ENCODE assay signal across 11 cellular contexts in the genomic region with DNA sequence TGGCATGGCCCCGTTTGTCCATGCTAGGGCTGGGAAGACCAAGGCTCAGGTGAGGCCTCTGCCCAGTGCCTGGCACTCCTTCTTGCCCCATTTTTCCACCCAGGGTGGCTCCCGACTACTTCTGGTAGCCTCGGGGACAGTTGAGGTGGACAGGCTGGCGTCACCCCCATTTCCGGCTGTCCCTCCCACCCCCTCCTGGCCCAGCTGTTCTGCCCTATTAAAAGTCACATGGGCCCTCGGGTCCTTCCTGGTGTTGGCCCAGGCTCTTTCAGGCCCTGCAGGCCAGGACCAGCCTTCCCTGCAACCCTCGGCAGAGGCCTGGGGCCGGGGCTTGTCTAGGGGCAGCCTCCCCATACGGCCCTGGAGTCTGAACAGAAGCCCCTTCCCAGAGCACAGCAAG. TPM values are rescaled to one million over a fixed set of nuclear protein-coding genes. Genes with fewer than 3 reads are reported as not detected.
DNase-seq lines count a peak whose midpoint lies in the region; TF ChIP-seq lines count a peak whose summit lies in the region.
"Had no signal": no experiment of that assay in that cellular context is flagged by ENCODE, and none has a peak within 500 bp of the region (broad histone marks: within the 10 kb centered on the region; RNA-seq: fewer than 3 reads in every experiment).

No MANE protein-coding gene starts in this region.

- H3K4me1 ChIP-seq in ACC112 (ENCODE audit: control insufficient read depth, insufficient read depth, low read length, unreplicated experiment) = peaks cover 54% of the 10 kb centered on the region
- H3K4me1 ChIP-seq in Loucy (ENCODE audit: insufficient read depth, low read length, poor library complexity, severe bottlenecking) = peaks cover 60% of the 10 kb centered on the region
- peaks cover 100% of the 10 kb centered on the region in 4 donors for H3K4me1 ChIP-seq in esophagus muscularis mucosa
- peaks cover 61% of the 10 kb centered on the region for H3K4me1 ChIP-seq in prostate gland (replicated peaks)
- H3K4me1 ChIP-seq in PC-9 (replicated peaks; ENCODE audit: insufficient read depth) = 0 out of 2 replicates have a peak, but pooled peaks cover 7% of the 10 kb centered on the region
- H3K4me1 ChIP-seq in smooth muscle cell (ENCODE audit: low read depth) = no peaks in the 10 kb centered on the region

- TF ChIP-seq POLR2A in esophagus muscularis mucosa (IDR thresholded peaks at IDR 0.05; ENCODE audit: low read depth) (no peak), prostate gland (IDR thresholded peaks at IDR 0.05) (no peak)

- POLR2A ChIA-PET in PC-9 (lab: Charles Lee; ENCODE audit: unreplicated experiment) = no interaction called here

- 41% methylated on average over 9 of the region's 9 CpGs for WGBS in esophagus muscularis mucosa
- WGBS in prostate gland = 28% methylated on average over 9 of the region's 9 CpGs
- 88% methylated on average over 9 of the region's 9 CpGs for WGBS in smooth muscle cell (ENCODE audit: low lambda C conversion rate)

- H3F3A ChIP-seq in Loucy (ENCODE audit: low read depth) (no peaks in the 10 kb centered on the region), PC-9 (ENCODE audit: insufficient read depth, low read depth) (no peaks in the 10 kb centered on the region), smooth muscle cell (ENCODE audit: low read depth) (no peaks in the 10 kb centered on the region)

- TF ChIP-seq CTCF in Loucy (conservative IDR thresholded peaks at IDR 0.05; ENCODE audit: low read length) (no peak), esophagus muscularis mucosa (IDR thresholded peaks at IDR 0.05) (no peak), prostate gland (IDR thresholded peaks at IDR 0.05) (no peak), PC-9 (conservative IDR thresholded peaks at IDR 0.05) (no peak), smooth muscle cell (IDR thresholded peaks at IDR 0.05; ENCODE audit: borderline replicate concordance, insufficient read depth, poor library complexity, severe bottlenecking) (no peak)

- peaks cover 94% of the 10 kb centered on the region for H3K79me2 ChIP-seq in ACC112 (ENCODE audit: control insufficient read depth, insufficient read depth, low read length, unreplicated experiment)
- H3K79me2 ChIP-seq in Loucy (ENCODE audit: insufficient read depth, low read length) = peaks cover 93% of the 10 kb centered on the region
- peaks cover 36% of the 10 kb centered on the region for H3K79me2 ChIP-seq in PC-9 (ENCODE audit: low read depth)
- H3K79me2 ChIP-seq in smooth muscle cell (ENCODE audit: low read depth) = peaks cover 91% of the 10 kb centered on the region

- peak overlapping the region; percentile 60 for H3K27ac ChIP-seq in ACC112 (ENCODE audit: low read depth, low read length)
- H3K27ac ChIP-seq in esophagus muscularis mucosa (replicated peaks in 1 of 4) = peak overlapping the region; percentile 98 to 100 (median 100)
- H3K27ac ChIP-seq in prostate gland = peak overlapping the region; percentile 46 to 71
- H3K27ac ChIP-seq in PC-9 = no peak overlapping the region
- H3K27ac ChIP-seq in smooth muscle cell (ENCODE audit: low read depth) = no peak overlapping the region

- H2AFZ ChIP-seq in ACC112 (ENCODE audit: low read length, unreplicated experiment) = no peak overlapping the region
- H2AFZ ChIP-seq in Loucy (ENCODE audit: low read length) = no peak overlapping the region
- no peak overlapping the region for H2AFZ ChIP-seq in PC-9
- no peak overlapping the region for H2AFZ ChIP-seq in smooth muscle cell (ENCODE audit: low read depth)

- H3K36me3 ChIP-seq in ACC112 (ENCODE audit: insufficient read depth, low read length) (peaks cover 2% of the 10 kb centered on the region; the same call in 1 of the 2 replicates), Loucy (ENCODE audit: insufficient read depth, low read length) (peaks cover 18% of the 10 kb centered on the region; the same call in 1 of the 2 replicates), esophagus muscularis mucosa (peaks cover 0 to 43% (median 16%) of the 10 kb centered on the region in 4 donors), prostate gland (no peaks in the 10 kb centered on the region), PC-9 (ENCODE audit: low read depth) (no peaks in the 10 kb centered on the region), smooth muscle cell (ENCODE audit: low read depth) (no peaks in the 10 kb centered on the region)

- H3K4me2 ChIP-seq in Loucy (ENCODE audit: low read depth, low read length, poor library complexity, severe bottlenecking) = peak overlapping the region; percentile 45
- H3K4me2 ChIP-seq in PC-9 = no peak overlapping the region
- no peak overlapping the region for H3K4me2 ChIP-seq in smooth muscle cell

- no peak overlapping the region for H3K4me3 ChIP-seq in ACC112 (ENCODE audit: low read depth, low read length)
- H3K4me3 ChIP-seq in Loucy (ENCODE audit: low read length, poor library complexity, severe bottlenecking) = peak overlapping the region; percentile 46
- H3K4me3 ChIP-seq in esophagus muscularis mucosa = peak overlapping the region in 1 of 4 donors; percentile 13
- no peak overlapping the region for H3K4me3 ChIP-seq in prostate gland
- no peak overlapping the region for H3K4me3 ChIP-seq in PC-9
- H3K4me3 ChIP-seq in smooth muscle cell = no peak overlapping the region

- H3K27me3 ChIP-seq in ACC112 (ENCODE audit: insufficient read depth, low read length) = no peaks in the 10 kb centered on the region
- no peaks in the 10 kb centered on the region for H3K27me3 ChIP-seq in Loucy (ENCODE audit: insufficient read depth, low read length, poor library complexity, severe bottlenecking)
- H3K27me3 ChIP-seq in esophagus muscularis mucosa = no peaks in the 10 kb centered on the region
- H3K27me3 ChIP-seq in prostate gland (replicated peaks; ENCODE audit: insufficient read depth) = no peaks in the 10 kb centered on the region
- H3K27me3 ChIP-seq in PC-9 (ENCODE audit: insufficient read depth, low read depth) = no peaks in the 10 kb centered on the region
- no peaks in the 10 kb centered on the region for H3K27me3 ChIP-seq in smooth muscle cell (ENCODE audit: low read depth)

- BruUV-seq in PC-9 (replicated peaks; lab: Mats Ljungman, UMichigan) = no TSS peak

- H3K9ac ChIP-seq in Loucy (ENCODE audit: low read depth, low read length, poor library complexity, severe bottlenecking) (peak overlapping the region; percentile 62), smooth muscle cell (ENCODE audit: low read depth) (no peak overlapping the region)

- CTCF ChIA-PET in PC-9 (lab: Charles Lee) = no interaction called here

- H3K9me3 ChIP-seq in Loucy (ENCODE audit: insufficient read depth, low read depth, low read length) = no peaks in the 10 kb centered on the region
- H3K9me3 ChIP-seq in esophagus muscularis mucosa = no peaks in the 10 kb centered on the region
- H3K9me3 ChIP-seq in prostate gland = no peaks in the 10 kb centered on the region
- no peaks in the 10 kb centered on the region for H3K9me3 ChIP-seq in PC-9 (ENCODE audit: insufficient read depth, low read depth)
- no peaks in the 10 kb centered on the region for H3K9me3 ChIP-seq in smooth muscle cell (replicated peaks; ENCODE audit: low read depth)

- no peak for TF ChIP-seq EP300 in esophagus muscularis mucosa (IDR thresholded peaks at IDR 0.05)

- DNase-seq in esophagus muscularis mucosa (ENCODE audit: extremely low spot score) (no peak), prostate gland (ENCODE audit: low spot score) (no peak), PC-9 (no peak), smooth muscle cell (lab: John Stamatoyannopoulos, UW; ENCODE audit: unreplicated experiment) (no peak)
- DNase-seq in stimulated activated naive CD4-positive, alpha-beta T cell treated with Interleukin-2 at 50 U/mL for 16 hours (lab: John Stamatoyannopoulos, UW) = no peak
- DNase-seq in activated CD8-positive, alpha-beta memory T cell treated with anti-CD3 and anti-CD28 coated beads, Interleukin-2, amount 50 U/mL, for 4 hours = no peak
- DNase-seq: activated gamma-delta T cell, NCI-H187 treated with DMSO at 0.1 percent for 48 hours, OCI-M1 had no signal

- intact Hi-C loops in esophagus muscularis mucosa (cut with DNase I) = no loop called here
- intact Hi-C loops in prostate gland (cut with DNase I) = no loop called here
- intact Hi-C loops in PC-9 (cut with micrococcal nuclease; ENCODE audit: unreplicated experiment) = no loop called here

- H3K9me2 ChIP-seq in Loucy (replicated peaks; ENCODE audit: low read depth, low read length) = no peaks in the 10 kb centered on the region
- no peaks in the 10 kb centered on the region for H3K9me2 ChIP-seq in PC-9 (ENCODE audit: insufficient read depth)

- H4K20me1 ChIP-seq in Loucy (ENCODE audit: insufficient read depth, low read length, poor library complexity, severe bottlenecking) (peaks cover 89% of the 10 kb centered on the region), PC-9 (ENCODE audit: insufficient read depth) (peaks cover 28% of the 10 kb centered on the region), smooth muscle cell (ENCODE audit: low read depth) (peaks cover 98% of the 10 kb centered on the region)

RNA-seq across cellular contexts. Expression of a gene that starts 9.5 kb away (rescaled TPM):
- total RNA-seq in esophagus muscularis mucosa = 100 to 1,000 TPM; 498 to 652 (median 582) TPM
- 100 to 1,000 TPM; 472 to 927 TPM for total RNA-seq in prostate gland
- 180 and 231 TPM in 2 replicates for total RNA-seq in PC-9 (2021)
- total RNA-seq in smooth muscle cell = 191 and 219 TPM in 2 replicates
- polyA plus RNA-seq in smooth muscle cell = 519 and 543 TPM in 2 replicates

RNA-seq across cellular contexts. Expression of a gene that starts 14.0 kb away (rescaled TPM):
- total RNA-seq in esophagus muscularis mucosa (10 to 100 TPM; 46.9 to 76.9 (median 70.6) TPM), prostate gland (10 to 100 TPM; 40.4 to 71.1 TPM), PC-9 (2021) (35.6 and 49.3 TPM in 2 replicates), smooth muscle cell (27.7 and 32.5 TPM in 2 replicates)
- polyA plus RNA-seq in smooth muscle cell = 80.2 and 82.3 TPM in 2 replicates

RNA-seq across cellular contexts. Expression of a gene that starts 57.7 kb away (rescaled TPM):
- not detected for total RNA-seq in esophagus muscularis mucosa
- under 1 TPM in 1 of 2 donors, not detected in 1; 0.68 TPM for total RNA-seq in prostate gland
- total RNA-seq in PC-9 (2021) = not detected in 2 replicates
- not detected in 2 replicates for total RNA-seq in smooth muscle cell
- polyA plus RNA-seq in smooth muscle cell = 0.06 TPM in 1 of 2 replicates, not detected in the other

RNA-seq across cellular contexts. Expression of a gene that starts 58.2 kb away (rescaled TPM):
- total RNA-seq in esophagus muscularis mucosa = 1 to 10 TPM; 2.1 to 5.9 (median 4.3) TPM
- total RNA-seq in prostate gland = 10 to 100 TPM; 10.0 to 33.8 TPM
- 0.55 TPM in 1 of 2 replicates, not detected in the other for total RNA-seq in PC-9 (2021)
- 0.45 and 2.3 TPM in 2 replicates for total RNA-seq in smooth muscle cell
- polyA plus RNA-seq in smooth muscle cell = 1.3 and 2.8 TPM in 2 replicates

Comparison
In these comparisons a context has a peak if more than half of its experiments do, and no peak if none do; other contexts are left out.
1. H3K27ac ChIP-seq: peak in ACC112 (single experiment), esophagus muscularis mucosa (4 of 4) and prostate gland (2 of 2); none in PC-9 (single experiment) and smooth muscle cell (single experiment).